Comparison of ENCODE assay signal across 8 cellular contexts in the genomic region with DNA sequence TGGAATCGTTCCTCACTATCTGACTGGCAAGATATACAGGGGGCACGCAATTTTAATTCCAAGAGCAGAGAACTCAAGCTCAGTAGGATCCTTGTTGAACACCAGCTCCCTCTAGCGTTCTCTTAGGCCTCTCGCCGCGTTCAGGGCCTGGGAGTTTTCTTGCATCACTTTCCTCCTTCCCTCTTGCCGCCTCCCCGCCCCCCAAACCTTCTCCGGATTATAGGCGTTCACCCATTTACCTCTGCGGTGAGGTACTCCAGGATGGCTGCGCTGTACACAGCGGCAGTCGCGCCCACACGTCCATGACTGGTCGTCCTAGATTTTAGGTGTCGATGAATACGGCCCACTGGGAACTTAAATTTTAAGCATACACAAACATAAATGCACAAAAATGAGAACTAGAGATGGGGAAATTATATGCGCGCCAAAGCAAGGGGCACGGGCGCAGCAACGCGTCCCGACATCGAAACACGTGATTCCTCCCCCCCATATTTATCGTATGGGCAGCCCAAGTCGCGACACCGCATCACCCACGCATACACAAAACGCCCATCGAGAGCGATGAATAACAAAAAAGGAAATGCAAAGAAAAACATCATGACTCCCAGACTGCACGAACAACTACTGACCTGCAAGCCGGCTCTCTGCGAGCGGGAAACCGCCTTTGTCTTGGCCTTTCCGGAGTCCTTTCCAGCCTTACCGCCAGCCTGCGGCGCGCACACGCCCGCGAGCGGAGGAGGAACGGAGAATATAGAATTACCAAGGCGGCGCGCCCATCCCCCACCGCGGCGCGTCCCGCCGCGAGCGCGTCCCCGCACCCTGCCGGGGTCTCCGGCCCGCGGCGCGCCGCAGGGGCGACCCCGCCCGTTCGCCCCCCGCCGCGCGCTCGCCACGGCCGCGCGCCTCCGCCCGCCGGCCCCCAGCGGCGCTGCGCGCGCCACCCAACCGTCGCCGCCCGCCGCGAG. TPM values are rescaled to one million over a fixed set of nuclear protein-coding genes. Genes with fewer than 3 reads are reported as not detected.
DNase-seq lines count a peak whose midpoint lies in the region; ATAC-seq, FAIRE-seq and TF ChIP-seq lines count a peak whose summit lies in the region.

No MANE protein-coding gene starts in this region.

- in situ Hi-C loops in GM23248 (cut with MboI): no loop called here

- H3K27ac ChIP-seq in DOHH2 (ENCODE audit: low read depth, low read length) (peak overlapping the region; percentile 91), GM23248 (peak overlapping the region; percentile 94)

- H3K4me3 ChIP-seq in DOHH2 (ENCODE audit: low read length): peak overlapping the region; percentile 96
- H3K4me3 ChIP-seq in GM23248: peak overlapping the region; percentile 99
- peak overlapping the region; percentile 93 for H3K4me3 ChIP-seq in fibroblast of pulmonary artery (replicated peaks; ENCODE audit: low read depth, low read length)

- H3K27me3 ChIP-seq in DOHH2 (ENCODE audit: control insufficient read depth, low read length) (no peaks in the 10 kb centered on the region), GM23248 (replicated peaks; ENCODE audit: insufficient read depth) (no peaks in the 10 kb centered on the region)

- intact Hi-C loops in natural killer cell (cut with micrococcal nuclease): loop anchor here (1.0 kb wide), 2 partner anchors 137 to 861 kb away; a partner anchor contains a TSS

- peaks cover 14% of the 10 kb centered on the region; the same call in 1 of the 2 replicates for H4K20me1 ChIP-seq in DOHH2 (ENCODE audit: control insufficient read depth, insufficient read depth, low read depth, low read length)
- no peaks in the 10 kb centered on the region for H4K20me1 ChIP-seq in GM23248 (ENCODE audit: insufficient read depth)

- 1 to 2% methylated on average over 62 to 92 of the region's 98 CpGs for WGBS in GM23248 (ENCODE audit: low coverage in 1 of 2, low lambda C conversion rate in 2 of 2, missing lambda C conversion rate in 2 of 2), 2 experiments

- peaks cover 24% of the 10 kb centered on the region for H3F3A ChIP-seq in DOHH2 (ENCODE audit: control insufficient read depth, insufficient read depth)
- peaks cover 32% of the 10 kb centered on the region for H3F3A ChIP-seq in GM23248 (ENCODE audit: insufficient read depth)

- peaks cover 55% of the 10 kb centered on the region for H3K36me3 ChIP-seq in DOHH2 (ENCODE audit: control insufficient read depth, low read length)
- H3K36me3 ChIP-seq in GM23248 (ENCODE audit: low read depth): peaks cover 9% of the 10 kb centered on the region; the same call in 1 of the 2 replicates

- H3K79me2 ChIP-seq in DOHH2 (ENCODE audit: control insufficient read depth, low read length): peaks cover 67% of the 10 kb centered on the region
- H3K79me2 ChIP-seq in GM23248 (ENCODE audit: insufficient read depth): peaks cover 43% of the 10 kb centered on the region

- peak; percentile 80 for TF ChIP-seq CTCF in DOHH2 (IDR thresholded peaks at IDR 0.05; ENCODE audit: low read depth, low read length, poor library complexity, severe bottlenecking)
- TF ChIP-seq CTCF in fibroblast of pulmonary artery (IDR thresholded peaks at IDR 0.05; ENCODE audit: low read length, missing control alignments): peak; percentile 88
- TF ChIP-seq CTCF in natural killer cell (IDR thresholded peaks at IDR 0.05): peak; percentile 81

- peak; percentile 26 to 59 (median 35) for ATAC-seq in natural killer cell
- ATAC-seq in stimulated activated naive B cell treated with anti-CD40 and anti-IgM and Interleukin-4, amounts not matched to agents 10 μg/mL and 1 μg/mL and 100 μg/mL, for 72 hours (replicated peaks): peak; percentile 36 to 40

- H3K9ac ChIP-seq in GM23248: peak overlapping the region; percentile 98

- H3K4me2 ChIP-seq in DOHH2 (ENCODE audit: low read length): peak overlapping the region; percentile 78
- peak overlapping the region; percentile 91 for H3K4me2 ChIP-seq in GM23248 (ENCODE audit: unreplicated experiment)

- H3K4me3 Mint-ChIP-seq in natural killer cell: no peak overlapping the region
- no peak overlapping the region for H3K4me3 Mint-ChIP-seq in stimulated activated naive B cell treated with anti-CD40 and anti-IgM and Interleukin-4, amounts not matched to agents 10 μg/mL and 1 μg/mL and 100 μg/mL, for 72 hours

- H2AFZ ChIP-seq in GM23248: peak overlapping the region; percentile 94

- H3K4me1 ChIP-seq in DOHH2 (ENCODE audit: control insufficient read depth, low read length) (peaks cover 44% of the 10 kb centered on the region), GM23248 (ENCODE audit: insufficient read depth) (peaks cover 24% of the 10 kb centered on the region)

- no peaks in the 10 kb centered on the region for H3K9me3 Mint-ChIP-seq in natural killer cell
- H3K9me3 Mint-ChIP-seq in stimulated activated naive B cell treated with anti-CD40 and anti-IgM and Interleukin-4, amounts not matched to agents 10 μg/mL and 1 μg/mL and 100 μg/mL, for 72 hours: no peaks in the 10 kb centered on the region

- H3K9me3 ChIP-seq in DOHH2 (ENCODE audit: control insufficient read depth, insufficient read depth, low read length): no peaks in the 10 kb centered on the region
- no peaks in the 10 kb centered on the region for H3K9me3 ChIP-seq in GM23248 (ENCODE audit: low read depth)

- H3K9me2 ChIP-seq in DOHH2 (replicated peaks; ENCODE audit: control insufficient read depth, low read length) (no peaks in the 10 kb centered on the region), GM23248 (ENCODE audit: insufficient read depth) (no peaks in the 10 kb centered on the region)

- FAIRE-seq in RCC 7860 (lab: Jason Lieb, UNC): peak; percentile 70

- peak; percentile 97 for DNase-seq in GM23248
- peak; percentile 94 for DNase-seq in LHCN-M2 (ENCODE audit: low read depth)
- peak; percentile 83 for DNase-seq in RCC 7860 (ENCODE audit: low spot score)
- peak; percentile 62 to 75 for DNase-seq in activated T-helper 1 cell treated with anti-CD3 and anti-CD28 coated beads, Interleukin-2, amount 50 U/mL, for 16 hours (ENCODE audit: low read depth in 1 of 2, low spot score in 1 of 2)
- peak; percentile 96 for DNase-seq in fibroblast of pulmonary artery (ENCODE audit: low read depth)
- peak; percentile 72 for DNase-seq in natural killer cell
- DNase-seq in stimulated activated naive B cell treated with anti-CD40 and anti-IgM and Interleukin-4, amounts not matched to agents 10 μg/mL and 1 μg/mL and 100 μg/mL, for 72 hours: peak; percentile 82

- no peak overlapping the region for H3K27ac Mint-ChIP-seq in natural killer cell
- no peak overlapping the region for H3K27ac Mint-ChIP-seq in stimulated activated naive B cell treated with anti-CD40 and anti-IgM and Interleukin-4, amounts not matched to agents 10 μg/mL and 1 μg/mL and 100 μg/mL, for 72 hours

- no peaks in the 10 kb centered on the region for H3K27me3 Mint-ChIP-seq in natural killer cell (ENCODE audit: low read depth in 2 of 2)
- no peaks in the 10 kb centered on the region for H3K27me3 Mint-ChIP-seq in stimulated activated naive B cell treated with anti-CD40 and anti-IgM and Interleukin-4, amounts not matched to agents 10 μg/mL and 1 μg/mL and 100 μg/mL, for 72 hours

- H3K36me3 Mint-ChIP-seq in natural killer cell: no peaks in the 10 kb centered on the region
- H3K36me3 Mint-ChIP-seq in stimulated activated naive B cell treated with anti-CD40 and anti-IgM and Interleukin-4, amounts not matched to agents 10 μg/mL and 1 μg/mL and 100 μg/mL, for 72 hours: peaks cover 4 to 17% of the 10 kb centered on the region in 2 donors

- H3K4me1 Mint-ChIP-seq in natural killer cell: peaks cover 25 to 32% of the 10 kb centered on the region in 2 donors
- H3K4me1 Mint-ChIP-seq in stimulated activated naive B cell treated with anti-CD40 and anti-IgM and Interleukin-4, amounts not matched to agents 10 μg/mL and 1 μg/mL and 100 μg/mL, for 72 hours: peaks cover 6 to 33% of the 10 kb centered on the region in 2 donors

RNA-seq across cellular contexts. Expression of a gene that starts 0.8 kb away (rescaled TPM):
- total RNA-seq in GM23248 (2014; rRNA removed; shearing (Covaris generic)): 189 and 327 TPM in 2 replicates
- polyA plus RNA-seq in GM23248 (2016; fragmentation: Nextera tagmentation; extraction: Ambion mirVana): 454 and 468 TPM in 2 replicates
- total RNA-seq in LHCN-M2 (2014; rRNA removed): 946 and 1,104 TPM in 2 replicates
- polyA plus RNA-seq in LHCN-M2 (2012): 667 TPM
- total RNA-seq in natural killer cell: 10 to 100 TPM; 87.7 to 91.3 (median 89.5) TPM

RNA-seq across cellular contexts. Expression of a gene that starts 2.9 kb away (rescaled TPM):
- total RNA-seq in GM23248 (2014; rRNA removed; shearing (Covaris generic)): 30.4 and 43.8 TPM in 2 replicates
- polyA plus RNA-seq in GM23248 (2016; fragmentation: Nextera tagmentation; extraction: Ambion mirVana): 44.7 and 47.4 TPM in 2 replicates
- 33.9 and 37.4 TPM in 2 replicates for total RNA-seq in LHCN-M2 (2014; rRNA removed)
- polyA plus RNA-seq in LHCN-M2 (2012): 14.6 TPM
- 10 to 100 TPM; 81.0 to 90.0 (median 86.1) TPM for total RNA-seq in natural killer cell

RNA-seq across cellular contexts. Expression of a gene that starts 55.1 kb away (rescaled TPM):
- 47.0 and 68.1 TPM in 2 replicates for total RNA-seq in GM23248 (2014; rRNA removed; shearing (Covaris generic))
- 59.7 and 64.3 TPM in 2 replicates for polyA plus RNA-seq in GM23248 (2016; fragmentation: Nextera tagmentation; extraction: Ambion mirVana)
- total RNA-seq in LHCN-M2 (2014; rRNA removed) (36.4 and 51.8 TPM in 2 replicates), natural killer cell (10 to 100 TPM; 18.1 to 29.9 (median 25.9) TPM)
- polyA plus RNA-seq in LHCN-M2 (2012): 19.9 TPM

Comparison
In these comparisons a context has a peak if more than half of its experiments do, and no peak if none do; other contexts are left out.
1. Peak in every context shown above with its lines: DNase-seq, ATAC-seq, H3K4me3 ChIP-seq and H3K27ac ChIP-seq.